13 cellular contexts compared by ENCODE assay signal in the genomic region with DNA sequence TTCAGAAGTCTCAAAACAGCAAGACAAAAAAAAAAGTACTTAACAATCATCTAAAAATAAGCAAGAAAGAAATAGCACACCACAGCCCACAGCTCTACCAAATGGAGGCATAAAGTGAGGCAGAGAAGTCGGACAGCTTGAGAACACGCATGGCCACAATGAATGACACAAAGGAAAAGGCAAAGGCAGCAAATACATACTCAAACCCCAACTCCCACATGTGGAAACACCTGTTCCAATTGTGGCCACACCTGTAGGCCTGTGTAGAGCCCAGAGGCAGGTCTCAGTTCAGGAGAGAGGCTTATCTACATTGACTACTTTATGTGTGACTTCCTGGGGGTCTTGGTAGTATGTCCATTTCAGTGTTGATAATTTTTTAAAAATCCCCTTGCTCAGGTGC.
DNase-seq lines count a peak whose midpoint lies in the region; ATAC-seq, FAIRE-seq and TF ChIP-seq lines count a peak whose summit lies in the region.
"Had no signal": no experiment of that assay in that cellular context is flagged by ENCODE, and none has a peak within 500 bp of the region (broad histone marks: within the 10 kb centered on the region; RNA-seq: fewer than 3 reads in every experiment).

No MANE protein-coding gene starts in this region.

- H3K9me3 ChIP-seq in spleen (no peaks in the 10 kb centered on the region), tibial nerve (no peaks in the 10 kb centered on the region), adrenal gland (replicated peaks in 1 of 3) (no peaks in the 10 kb centered on the region)

- TF ChIP-seq CTCF in spleen (IDR thresholded peaks at IDR 0.05 in 8 of 11, conservative IDR thresholded peaks at IDR 0.05 in 3 of 11): no peak
- no peak for TF ChIP-seq CTCF in activated CD8-positive, alpha-beta T cell treated with anti-CD3 and anti-CD28 coated beads for 36 hours (IDR thresholded peaks at IDR 0.05)
- no peak for TF ChIP-seq CTCF in tibial nerve (IDR thresholded peaks at IDR 0.05)
- no peak for TF ChIP-seq CTCF in adrenal gland (IDR thresholded peaks at IDR 0.05)

- DNase-seq in GM19239 (ENCODE audit: insufficient read length, low spot score) (no peak), spleen (no peak), H4 (ENCODE audit: low spot score) (no peak), tibial nerve (ENCODE audit: low spot score in 2 of 2) (no peak), adrenal gland (no peak)
- peak; percentile 77 for DNase-seq in Jurkat, Clone E6-1 (ENCODE audit: low read depth, low spot score)
- DNase-seq in activated CD8-positive, alpha-beta T cell treated with anti-CD3 and anti-CD28 coated beads for 36 hours: no peak
- DNase-seq: activated CD4-positive, alpha-beta T cell treated with anti-CD3 and anti-CD28 coated beads, Interleukin-2, amount 10 ng/mL, durations not matched to agents 7 days and 5 days; activated naive CD4-positive, alpha-beta T cell; NCI-H226; SHP77 had no signal

- TF ChIP-seq EP300 in tibial nerve (IDR thresholded peaks at IDR 0.05): no peak

- H3K4me1 ChIP-seq in spleen (peaks cover 0 to 47% (median 34%) of the 10 kb centered on the region in 6 donors), tibial nerve (no peaks in the 10 kb centered on the region), adrenal gland (replicated peaks in 1 of 2) (no peaks in the 10 kb centered on the region)

- CTCF ChIA-PET in activated CD8-positive, alpha-beta T cell treated with anti-CD3 and anti-CD28 coated beads for 36 hours (lab: Charles Lee): no interaction called here

- H3K27me3 ChIP-seq in spleen (replicated peaks in 1 of 7) (no peaks in the 10 kb centered on the region), tibial nerve (no peaks in the 10 kb centered on the region), adrenal gland (no peaks in the 10 kb centered on the region)

- H3K27ac Mint-ChIP-seq in activated CD8-positive, alpha-beta T cell treated with anti-CD3 and anti-CD28 coated beads for 36 hours: no peak overlapping the region
- H3K27ac Mint-ChIP-seq: activated CD4-positive, alpha-beta T cell treated with anti-CD3 and anti-CD28 coated beads, Interleukin-2, amount 10 ng/mL, durations not matched to agents 7 days and 5 days had no signal

- H3K36me3 ChIP-seq in spleen (no peaks in the 10 kb centered on the region), tibial nerve (no peaks in the 10 kb centered on the region), adrenal gland (replicated peaks in 1 of 2) (no peaks in the 10 kb centered on the region)

- H3K27ac ChIP-seq in spleen (peak overlapping the region in 7 of 8 donors; percentile 36 to 72 (median 61)), tibial nerve (no peak overlapping the region), adrenal gland (no peak overlapping the region)
- H3K27ac ChIP-seq: skin epidermis had no signal

- H3K4me3 Mint-ChIP-seq in activated CD8-positive, alpha-beta T cell treated with anti-CD3 and anti-CD28 coated beads for 36 hours: no peak overlapping the region
- H3K4me3 Mint-ChIP-seq: activated CD4-positive, alpha-beta T cell treated with anti-CD3 and anti-CD28 coated beads, Interleukin-2, amount 10 ng/mL, durations not matched to agents 7 days and 5 days had no signal

- no peaks in the 10 kb centered on the region for H3K9me3 Mint-ChIP-seq in activated CD8-positive, alpha-beta T cell treated with anti-CD3 and anti-CD28 coated beads for 36 hours
- H3K9me3 Mint-ChIP-seq: activated CD4-positive, alpha-beta T cell treated with anti-CD3 and anti-CD28 coated beads, Interleukin-2, amount 10 ng/mL, durations not matched to agents 7 days and 5 days had no signal

- no peaks in the 10 kb centered on the region for H3K4me1 Mint-ChIP-seq in activated CD8-positive, alpha-beta T cell treated with anti-CD3 and anti-CD28 coated beads for 36 hours (ENCODE audit: low read depth)
- H3K4me1 Mint-ChIP-seq: activated CD4-positive, alpha-beta T cell treated with anti-CD3 and anti-CD28 coated beads, Interleukin-2, amount 10 ng/mL, durations not matched to agents 7 days and 5 days had no signal

- WGBS in spleen, 5 donors: 40 to 70% (median 60%) methylated on average over 2 of the region's 2 CpGs
- WGBS in tibial nerve, 2 donors: 81 to 82% methylated on average over 2 of the region's 2 CpGs
- WGBS in adrenal gland, 4 donors: 78 to 87% (median 81%) methylated on average over 2 of the region's 2 CpGs

- peak; percentile 81 for FAIRE-seq in GM19239 (lab: Jason Lieb, UNC)

- POLR2A ChIA-PET in activated CD8-positive, alpha-beta T cell treated with anti-CD3 and anti-CD28 coated beads for 36 hours (lab: Charles Lee): no interaction called here

- no peaks in the 10 kb centered on the region for H3K27me3 Mint-ChIP-seq in activated CD8-positive, alpha-beta T cell treated with anti-CD3 and anti-CD28 coated beads for 36 hours
- H3K27me3 Mint-ChIP-seq: activated CD4-positive, alpha-beta T cell treated with anti-CD3 and anti-CD28 coated beads, Interleukin-2, amount 10 ng/mL, durations not matched to agents 7 days and 5 days had no signal

- intact Hi-C loops in spleen (cut with DNase I; ENCODE audit: low total_unique reads) (no loop called here), adrenal gland (cut with DNase I) (no loop called here)
- intact Hi-C loops in activated CD8-positive, alpha-beta T cell treated with anti-CD3 and anti-CD28 coated beads for 36 hours (cut with micrococcal nuclease): no loop called here

- TF ChIP-seq POLR2A in spleen (IDR thresholded peaks at IDR 0.05): no peak
- no peak for TF ChIP-seq POLR2A in tibial nerve (IDR thresholded peaks at IDR 0.05)
- TF ChIP-seq POLR2A in adrenal gland (IDR thresholded peaks at IDR 0.05): no peak

- H3K36me3 Mint-ChIP-seq in activated CD8-positive, alpha-beta T cell treated with anti-CD3 and anti-CD28 coated beads for 36 hours (ENCODE audit: low read depth): no peaks in the 10 kb centered on the region

- H3K4me3 ChIP-seq in Jurkat, Clone E6-1 (ENCODE audit: low read length): no peak overlapping the region
- H3K4me3 ChIP-seq in spleen (no peak overlapping the region), tibial nerve (no peak overlapping the region), adrenal gland (no peak overlapping the region)
- H3K4me3 ChIP-seq: skin epidermis had no signal

- ATAC-seq in HG02763 (IDR thresholded peaks at IDR 0.05; ENCODE audit: unreplicated experiment): peak; percentile 70
- ATAC-seq in activated CD8-positive, alpha-beta T cell treated with anti-CD3 and anti-CD28 coated beads for 36 hours: no peak

Comparison
In these comparisons a context has a peak if more than half of its experiments do, and no peak if none do; other contexts are left out.
1. H3K27ac ChIP-seq: peak in spleen (7 of 8); none in tibial nerve (0 of 4) and adrenal gland (0 of 5).